ENCODE assay signal across 27 cellular contexts in genomic region chr7:123265853-123266252, GRCh38.
"Had no signal": no experiment of that assay in that cellular context is flagged by ENCODE, and none has a peak within 500 bp of the region (broad histone marks: within the 10 kb centered on the region; RNA-seq: fewer than 3 reads in every experiment).

No MANE protein-coding gene starts in this region.

- H3K27ac Mint-ChIP-seq: nephron; neural progenitor cell; progenitor cell of endocrine pancreas; stimulated activated effector memory CD8-positive, alpha-beta T cell treated with anti-CD3 and anti-CD28 coated beads, Interleukin-12 subunit alpha, Interleukin-12 subunit beta, amount 100 ng/mL, for 72 hours; stimulated activated naive CD8-positive, alpha-beta T cell treated with anti-CD3 and anti-CD28 coated beads, Interleukin-15, Interleukin-2, amounts not matched to agents 100 ng/mL and 50 ng/mL, for 24 hours had no signal

- H2AFZ ChIP-seq: neural progenitor cell, parathyroid adenoma had no signal

- H3K36me3 ChIP-seq: neural progenitor cell, ovary, right lobe of liver, sigmoid colon, stomach, thoracic aorta, thyroid gland, tibial nerve, upper lobe of left lung, vagina had no signal

- H3K27me3 ChIP-seq: neural progenitor cell, ovary, right lobe of liver, sigmoid colon, stomach, thyroid gland, tibial nerve, upper lobe of left lung, vagina had no signal

- H3K36me3 Mint-ChIP-seq: neural progenitor cell; stimulated activated effector memory CD8-positive, alpha-beta T cell treated with anti-CD3 and anti-CD28 coated beads, Interleukin-12 subunit alpha, Interleukin-12 subunit beta, amount 100 ng/mL, for 72 hours; stimulated activated naive B cell treated with anti-CD40 and anti-IgM and Interleukin-4, amounts not matched to agents 10 μg/mL and 1 μg/mL and 100 μg/mL, for 72 hours had no signal

- H3K9me3 ChIP-seq: ovary, psoas muscle, right lobe of liver, sigmoid colon, thoracic aorta, thyroid gland, tibial nerve, upper lobe of left lung, vagina had no signal

- H3K9ac ChIP-seq: neural progenitor cell, parathyroid adenoma had no signal

- H3K4me3 ChIP-seq: neural progenitor cell, ovary, psoas muscle, right lobe of liver, sigmoid colon, stomach, thoracic aorta, thyroid gland, tibial nerve, upper lobe of left lung, vagina had no signal

- H3K79me2 ChIP-seq: parathyroid adenoma had no signal

- H3K9me3 Mint-ChIP-seq: nephron; stimulated activated naive CD8-positive, alpha-beta T cell treated with anti-CD3 and anti-CD28 coated beads, Interleukin-15, Interleukin-2, amounts not matched to agents 100 ng/mL and 50 ng/mL, for 24 hours had no signal

- H3K4me3 Mint-ChIP-seq: nephron; neural progenitor cell; stimulated activated effector memory CD8-positive, alpha-beta T cell treated with anti-CD3 and anti-CD28 coated beads, Interleukin-12 subunit alpha, Interleukin-12 subunit beta, amount 100 ng/mL, for 72 hours; stimulated activated naive B cell treated with anti-CD40 and anti-IgM and Interleukin-4, amounts not matched to agents 10 μg/mL and 1 μg/mL and 100 μg/mL, for 72 hours; stimulated activated naive CD8-positive, alpha-beta T cell treated with anti-CD3 and anti-CD28 coated beads, Interleukin-15, Interleukin-2, amounts not matched to agents 100 ng/mL and 50 ng/mL, for 24 hours had no signal

- H3K4me1 Mint-ChIP-seq: nephron; neural progenitor cell; stimulated activated effector memory CD8-positive, alpha-beta T cell treated with anti-CD3 and anti-CD28 coated beads, Interleukin-12 subunit alpha, Interleukin-12 subunit beta, amount 100 ng/mL, for 72 hours; stimulated activated naive B cell treated with anti-CD40 and anti-IgM and Interleukin-4, amounts not matched to agents 10 μg/mL and 1 μg/mL and 100 μg/mL, for 72 hours had no signal

- H3K27me3 Mint-ChIP-seq: progenitor cell of endocrine pancreas; stimulated activated naive B cell treated with anti-CD40 and anti-IgM and Interleukin-4, amounts not matched to agents 10 μg/mL and 1 μg/mL and 100 μg/mL, for 72 hours; stimulated activated naive CD8-positive, alpha-beta T cell treated with anti-CD3 and anti-CD28 coated beads, Interleukin-15, Interleukin-2, amounts not matched to agents 100 ng/mL and 50 ng/mL, for 24 hours had no signal

- H3K4me1 ChIP-seq: neural progenitor cell, parathyroid adenoma, psoas muscle, right lobe of liver, sigmoid colon, stomach, thyroid gland, tibial nerve, upper lobe of left lung, vagina had no signal

- H3K4me2 ChIP-seq: neural progenitor cell had no signal

- DNase-seq: occipital lobe; ovary; posterior cingulate gyrus; psoas muscle; right cardiac atrium; right lobe of liver; sigmoid colon; small intestine; stimulated activated CD4-positive, alpha-beta T cell treated with anti-CD3 and anti-CD28 coated beads, Interleukin-15, amount 100 ng/mL, for 24 hours; stimulated activated CD4-positive, alpha-beta T cell treated with anti-CD3 and anti-CD28 coated beads, Interleukin-2, amount 100 ng/mL, for 24 hours; stimulated activated CD4-positive, alpha-beta T cell treated with anti-CD3 and anti-CD28 coated beads, Interleukin-2, amount 100 ng/mL, for 48 hours; stimulated activated CD4-positive, alpha-beta T cell treated with anti-CD3 and anti-CD28 coated beads, Interleukin-4, amount 100 ng/mL, for 24 hours; stimulated activated naive B cell treated with anti-CD40 and anti-IgM and Interleukin-4, amounts not matched to agents 10 μg/mL and 1 μg/mL and 100 μg/mL, for 72 hours; stimulated activated naive CD4-positive, alpha-beta T cell treated with Interleukin-2 at 50 U/mL for 16 hours; stomach; thyroid gland; trophoblast cell; upper lobe of left lung had no signal

- H3K27ac ChIP-seq: neural progenitor cell, ovary, parathyroid adenoma, psoas muscle, right lobe of liver, sigmoid colon, stomach, thoracic aorta, thyroid gland, tibial nerve, upper lobe of left lung, vagina had no signal
